In the genomic region with DNA sequence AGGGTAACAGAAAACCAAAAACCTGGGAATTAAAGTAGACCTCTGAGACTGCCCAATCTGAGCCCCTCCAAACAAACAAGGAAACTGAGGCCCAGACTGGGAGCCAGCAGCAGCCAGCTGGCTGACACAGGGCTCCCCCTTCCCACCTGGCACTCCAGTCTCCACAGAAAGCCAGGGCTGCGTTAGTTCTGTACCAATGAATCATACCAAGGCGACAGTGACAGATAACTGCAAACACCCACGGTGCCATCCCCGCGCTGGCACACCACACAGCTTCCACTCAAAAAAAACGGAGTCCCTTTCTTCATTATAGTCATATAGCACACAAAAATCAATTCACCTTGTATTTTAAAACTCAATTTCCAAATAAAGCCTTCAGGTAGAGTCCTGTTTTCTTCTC, we compare ENCODE assay signal across 8 cellular contexts. TPM values are rescaled to one million over a fixed set of nuclear protein-coding genes. Genes with fewer than 3 reads are reported as not detected.
DNase-seq lines count a peak whose midpoint lies in the region; ATAC-seq and TF ChIP-seq lines count a peak whose summit lies in the region.

No MANE protein-coding gene starts in this region.

- H3K9me3 Mint-ChIP-seq in activated B cell treated with CpG ODN at 0.5 μM for 24 hours = no peaks in the 10 kb centered on the region

- H3K4me3 ChIP-seq in esophagus squamous epithelium = peak overlapping the region; percentile 80 to 97 (median 86)
- peak overlapping the region; percentile 97 for H3K4me3 ChIP-seq in rectal smooth muscle tissue (ENCODE audit: low read length)

- H3K27ac ChIP-seq in esophagus squamous epithelium (peak overlapping the region; percentile 94 to 99 (median 98)), rectal smooth muscle tissue (ENCODE audit: low read depth, low read length) (peak overlapping the region; percentile 98)

- DNase-seq in DMS53 treated with DMSO at 0.1 percent for 48 hours (lab: John Stamatoyannopoulos, UW; ENCODE audit: unreplicated experiment) (peak; percentile 58), activated B cell treated with CpG ODN at 0.5 μM for 24 hours (no peak), esophagus squamous epithelium (lab: John Stamatoyannopoulos, UW) (no peak), SW 1271 (lab: John Stamatoyannopoulos, UW) (no peak), NCI-H2196 (lab: John Stamatoyannopoulos, UW; ENCODE audit: unreplicated experiment) (no peak)

- H3K4me1 Mint-ChIP-seq in activated B cell treated with CpG ODN at 0.5 μM for 24 hours = peaks cover 53% of the 10 kb centered on the region

- H3K36me3 Mint-ChIP-seq in activated B cell treated with CpG ODN at 0.5 μM for 24 hours (ENCODE audit: low read depth) = no peaks in the 10 kb centered on the region

- ATAC-seq in activated B cell treated with CpG ODN at 0.5 μM for 24 hours (ENCODE audit: low read depth) = no peak
- ATAC-seq in HG03442 (IDR thresholded peaks at IDR 0.05; ENCODE audit: unreplicated experiment) = no peak
- ATAC-seq in GM19467 (IDR thresholded peaks at IDR 0.05; ENCODE audit: unreplicated experiment) = no peak

- H3K27me3 ChIP-seq in esophagus squamous epithelium = no peaks in the 10 kb centered on the region
- no peaks in the 10 kb centered on the region for H3K27me3 ChIP-seq in rectal smooth muscle tissue (ENCODE audit: control insufficient read depth, insufficient read depth, low read length)

- no peak for TF ChIP-seq POLR2A in esophagus squamous epithelium (IDR thresholded peaks at IDR 0.05)

- WGBS in esophagus squamous epithelium, 2 donors = 16 to 64% methylated on average over 5 to 6 of the region's 6 CpGs

- intact Hi-C loops in activated B cell treated with CpG ODN at 0.5 μM for 24 hours (cut with micrococcal nuclease) (loop anchor here (5.0 kb wide), 1 partner anchor 615 kb away; no protein-coding TSS in a partner anchor), esophagus squamous epithelium (cut with DNase I) (no loop called here)

- CTCF ChIA-PET in activated B cell treated with CpG ODN at 0.5 μM for 24 hours (lab: Charles Lee) = no interaction called here

- no peaks in the 10 kb centered on the region for H3K9me3 ChIP-seq in esophagus squamous epithelium

- peaks cover 0 to 4% (median 0%) of the 10 kb centered on the region in 3 donors for H3K36me3 ChIP-seq in esophagus squamous epithelium
- no peaks in the 10 kb centered on the region for H3K36me3 ChIP-seq in rectal smooth muscle tissue (ENCODE audit: control insufficient read depth, insufficient read depth, low read length)

- H3K27ac Mint-ChIP-seq in activated B cell treated with CpG ODN at 0.5 μM for 24 hours = peak overlapping the region; percentile 30

- H3K27me3 Mint-ChIP-seq in activated B cell treated with CpG ODN at 0.5 μM for 24 hours = no peaks in the 10 kb centered on the region

- peak overlapping the region; percentile 85 for H3K4me3 Mint-ChIP-seq in activated B cell treated with CpG ODN at 0.5 μM for 24 hours

- H3K9ac ChIP-seq in rectal smooth muscle tissue (ENCODE audit: low read length) = peak overlapping the region; percentile 96

- POLR2A ChIA-PET in activated B cell treated with CpG ODN at 0.5 μM for 24 hours (lab: Charles Lee) = no interaction called here

- no peak for TF ChIP-seq CTCF in activated B cell treated with CpG ODN at 0.5 μM for 24 hours (IDR thresholded peaks at IDR 0.05)
- TF ChIP-seq CTCF in esophagus squamous epithelium (IDR thresholded peaks at IDR 0.05) = no peak

- H3K4me1 ChIP-seq in esophagus squamous epithelium (peaks cover 43 to 88% (median 57%) of the 10 kb centered on the region in 3 donors), rectal smooth muscle tissue (ENCODE audit: control insufficient read depth, insufficient read depth, low read length) (peaks cover 32% of the 10 kb centered on the region)

RNA-seq across cellular contexts. Expression of a gene that starts 1.4 kb away (rescaled TPM):
- total RNA-seq in activated B cell treated with CpG ODN at 0.5 μM for 24 hours (15.8 and 16.6 TPM in 2 replicates), esophagus squamous epithelium (10 to 100 TPM in 2 of 4 donors, 1 to 10 TPM in 2; 6.2 to 28.0 (median 12.0) TPM)

RNA-seq across cellular contexts. Expression of a gene that starts 33.3 kb away (rescaled TPM):
- total RNA-seq in activated B cell treated with CpG ODN at 0.5 μM for 24 hours = 9.5 and 9.9 TPM in 2 replicates
- 10 to 100 TPM in 1 of 4 donors, 1 to 10 TPM in 3; 5.4 to 13.5 (median 9.8) TPM for total RNA-seq in esophagus squamous epithelium

RNA-seq across cellular contexts. Expression of a gene that starts 47.1 kb away (rescaled TPM):
- total RNA-seq in activated B cell treated with CpG ODN at 0.5 μM for 24 hours (4.4 and 5.0 TPM in 2 replicates), esophagus squamous epithelium (1 to 10 TPM; 3.1 to 5.1 (median 4.2) TPM)
